ENCODE assay signal across 13 cellular contexts in genomic region chr9:134597957-134598883, GRCh38. TPM values are rescaled to one million over a fixed set of nuclear protein-coding genes. Genes with fewer than 3 reads are reported as not detected.
A peak's percentile ranks its signal among the peaks of the same experiment; 100 is the strongest.
DNase-seq lines count a peak whose midpoint lies in the region; ATAC-seq and TF ChIP-seq lines count a peak whose summit lies in the region.
"Had no signal": no experiment of that assay in that cellular context is flagged by ENCODE, and none has a peak within 500 bp of the region (broad histone marks: within the 10 kb centered on the region; RNA-seq: fewer than 3 reads in every experiment).

No MANE protein-coding gene starts in this region.

- H3K27ac Mint-ChIP-seq in T-helper 2 cell treated with Interferon-gamma antibody and Interleukin-4, amounts not matched to agents 5 μg/mL and 100 μg/mL, for 36 hours, result no peak overlapping the region
- H3K27ac Mint-ChIP-seq in brain, result peak overlapping the region in 3 of 5 experiments; percentile 3 to 49 (median 3)
- H3K27ac Mint-ChIP-seq: activated naive CD8-positive, alpha-beta T cell had no signal

- no peak for TF ChIP-seq CTCF in brain (conservative IDR thresholded peaks at IDR 0.05)

- intact Hi-C loops in sciatic nerve (cut with DNase I), result no loop called here

- no peaks in the 10 kb centered on the region for H3K36me3 Mint-ChIP-seq in T-helper 2 cell treated with Interferon-gamma antibody and Interleukin-4, amounts not matched to agents 5 μg/mL and 100 μg/mL, for 36 hours (ENCODE audit: low read depth)
- no peaks in the 10 kb centered on the region for H3K36me3 Mint-ChIP-seq in brain
- H3K36me3 Mint-ChIP-seq: activated naive CD8-positive, alpha-beta T cell had no signal

- H3K4me3 Mint-ChIP-seq in T-helper 2 cell treated with Interferon-gamma antibody and Interleukin-4, amounts not matched to agents 5 μg/mL and 100 μg/mL, for 36 hours, result no peak overlapping the region
- no peak overlapping the region for H3K4me3 Mint-ChIP-seq in brain
- H3K4me3 Mint-ChIP-seq: activated naive CD8-positive, alpha-beta T cell had no signal

- peak; percentile 2 for DNase-seq in T-helper 2 cell treated with Interferon-gamma antibody and Interleukin-4, amounts not matched to agents 5 μg/mL and 100 μg/mL, for 36 hours (ENCODE audit: low spot score)
- DNase-seq in T-helper 2 cell (no peak), iPS-NIHi7 (ENCODE audit: extremely low spot score) (peak; percentile 12), sciatic nerve (ENCODE audit: low spot score) (peak; percentile 61), NCI-H2081 treated with DMSO at 0.1 percent for 48 hours (lab: John Stamatoyannopoulos, UW) (no peak), NCI-H2196 treated with DMSO at 0.1 percent for 48 hours (lab: John Stamatoyannopoulos, UW; ENCODE audit: unreplicated experiment) (no peak), SKM-1 treated with dmso at 0.1 percent for 144 hours (lab: John Stamatoyannopoulos, UW; ENCODE audit: unreplicated experiment) (no peak)
- DNase-seq: ACHN, cerebellar nuclear complex, NCI-H1048, upper lobe of right lung had no signal

- no peaks in the 10 kb centered on the region for H3K4me1 Mint-ChIP-seq in T-helper 2 cell treated with Interferon-gamma antibody and Interleukin-4, amounts not matched to agents 5 μg/mL and 100 μg/mL, for 36 hours (ENCODE audit: low read depth)
- peaks cover 12% of the 10 kb centered on the region for H3K4me1 Mint-ChIP-seq in brain

- H3K27me3 Mint-ChIP-seq in T-helper 2 cell treated with Interferon-gamma antibody and Interleukin-4, amounts not matched to agents 5 μg/mL and 100 μg/mL, for 36 hours (ENCODE audit: low read depth), result no peaks in the 10 kb centered on the region
- peaks cover 8% of the 10 kb centered on the region for H3K27me3 Mint-ChIP-seq in brain
- H3K27me3 Mint-ChIP-seq: activated naive CD8-positive, alpha-beta T cell had no signal

- ATAC-seq in sciatic nerve, result peak; percentile 61
- ATAC-seq: upper lobe of right lung had no signal

- no peaks in the 10 kb centered on the region for H3K9me3 Mint-ChIP-seq in T-helper 2 cell treated with Interferon-gamma antibody and Interleukin-4, amounts not matched to agents 5 μg/mL and 100 μg/mL, for 36 hours
- no peaks in the 10 kb centered on the region for H3K9me3 Mint-ChIP-seq in brain

RNA-seq across cellular contexts. Expression of gene COL5A1, which starts 43.4 kb away (rescaled TPM):
- polyA plus RNA-seq in brain (ENCODE audit: insufficient read depth, low read depth, low replicate concordance), result 1.6 TPM
- 79.4 TPM for total RNA-seq in sciatic nerve

Comparison
In these comparisons a context has a peak if more than half of its experiments do, and no peak if none do; other contexts are left out.
1. DNase-seq: peak in T-helper 2 cell treated with Interferon-gamma antibody and Interleukin-4, amounts not matched to agents 5 μg/mL and 100 μg/mL, for 36 hours (single experiment), iPS-NIHi7 (single experiment) and sciatic nerve (single experiment); none in T-helper 2 cell (0 of 5), NCI-H2081 treated with DMSO at 0.1 percent for 48 hours (single experiment), NCI-H2196 treated with DMSO at 0.1 percent for 48 hours (single experiment) and SKM-1 treated with dmso at 0.1 percent for 144 hours (single experiment).